Comparison of ENCODE assay signal across 1 cellular context in the genomic region with DNA sequence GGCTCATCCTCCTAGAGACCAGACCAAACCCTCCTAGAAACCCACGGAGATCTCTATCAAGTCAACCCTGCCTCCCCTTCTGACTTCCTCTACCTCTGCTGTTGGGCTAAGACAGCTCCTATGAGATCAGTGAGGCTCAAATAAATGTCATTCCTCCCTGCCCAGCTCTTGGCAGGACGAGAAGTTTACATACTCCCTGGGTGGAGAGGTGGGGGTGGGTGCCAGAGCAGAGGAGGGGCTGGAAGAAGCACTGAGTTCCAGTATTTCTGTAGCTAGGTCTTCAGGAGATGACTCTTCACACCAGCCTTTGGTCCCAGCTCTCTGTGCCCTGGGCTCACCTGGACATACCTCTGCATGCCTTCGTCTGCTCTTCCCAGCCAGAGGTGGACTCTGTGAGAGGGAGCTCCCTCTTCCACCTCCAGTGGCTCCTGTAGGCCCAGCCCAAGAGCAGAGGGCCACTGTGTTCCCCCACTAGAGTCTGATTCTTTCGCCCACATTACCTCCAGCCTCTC.
TF ChIP-seq lines count a peak whose summit lies in the region.

No MANE protein-coding gene starts in this region.

TF ChIP-seq in GM23338, 12 proteins besides CTCF, POLR2A, EP300 and RAD21 (continued from another document):
- TF ChIP-seq, protein P1, sequence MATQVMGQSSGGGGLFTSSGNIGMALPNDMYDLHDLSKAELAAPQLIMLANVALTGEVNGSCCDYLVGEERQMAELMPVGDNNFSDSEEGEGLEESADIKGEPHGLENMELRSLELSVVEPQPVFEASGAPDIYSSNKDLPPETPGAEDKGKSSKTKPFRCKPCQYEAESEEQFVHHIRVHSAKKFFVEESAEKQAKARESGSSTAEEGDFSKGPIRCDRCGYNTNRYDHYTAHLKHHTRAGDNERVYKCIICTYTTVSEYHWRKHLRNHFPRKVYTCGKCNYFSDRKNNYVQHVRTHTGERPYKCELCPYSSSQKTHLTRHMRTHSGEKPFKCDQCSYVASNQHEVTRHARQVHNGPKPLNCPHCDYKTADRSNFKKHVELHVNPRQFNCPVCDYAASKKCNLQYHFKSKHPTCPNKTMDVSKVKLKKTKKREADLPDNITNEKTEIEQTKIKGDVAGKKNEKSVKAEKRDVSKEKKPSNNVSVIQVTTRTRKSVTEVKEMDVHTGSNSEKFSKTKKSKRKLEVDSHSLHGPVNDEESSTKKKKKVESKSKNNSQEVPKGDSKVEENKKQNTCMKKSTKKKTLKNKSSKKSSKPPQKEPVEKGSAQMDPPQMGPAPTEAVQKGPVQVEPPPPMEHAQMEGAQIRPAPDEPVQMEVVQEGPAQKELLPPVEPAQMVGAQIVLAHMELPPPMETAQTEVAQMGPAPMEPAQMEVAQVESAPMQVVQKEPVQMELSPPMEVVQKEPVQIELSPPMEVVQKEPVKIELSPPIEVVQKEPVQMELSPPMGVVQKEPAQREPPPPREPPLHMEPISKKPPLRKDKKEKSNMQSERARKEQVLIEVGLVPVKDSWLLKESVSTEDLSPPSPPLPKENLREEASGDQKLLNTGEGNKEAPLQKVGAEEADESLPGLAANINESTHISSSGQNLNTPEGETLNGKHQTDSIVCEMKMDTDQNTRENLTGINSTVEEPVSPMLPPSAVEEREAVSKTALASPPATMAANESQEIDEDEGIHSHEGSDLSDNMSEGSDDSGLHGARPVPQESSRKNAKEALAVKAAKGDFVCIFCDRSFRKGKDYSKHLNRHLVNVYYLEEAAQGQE (IDR thresholded peaks at IDR 0.05; ENCODE audit: unreplicated experiment), result no peak
- TF ChIP-seq POLR2AphosphoS5 (IDR thresholded peaks at IDR 0.05; ENCODE audit: low read depth) (no peak), STAT1 (IDR thresholded peaks at IDR 0.05; ENCODE audit: unreplicated experiment) (no peak), EZH2 (IDR thresholded peaks at IDR 0.05; ENCODE audit: low read depth, unreplicated experiment) (no peak), ZNF331 (CRISPR knock-in tag; IDR thresholded peaks at IDR 0.05; ENCODE audit: low read depth) (no peak)
- TF ChIP-seq, protein P2, sequence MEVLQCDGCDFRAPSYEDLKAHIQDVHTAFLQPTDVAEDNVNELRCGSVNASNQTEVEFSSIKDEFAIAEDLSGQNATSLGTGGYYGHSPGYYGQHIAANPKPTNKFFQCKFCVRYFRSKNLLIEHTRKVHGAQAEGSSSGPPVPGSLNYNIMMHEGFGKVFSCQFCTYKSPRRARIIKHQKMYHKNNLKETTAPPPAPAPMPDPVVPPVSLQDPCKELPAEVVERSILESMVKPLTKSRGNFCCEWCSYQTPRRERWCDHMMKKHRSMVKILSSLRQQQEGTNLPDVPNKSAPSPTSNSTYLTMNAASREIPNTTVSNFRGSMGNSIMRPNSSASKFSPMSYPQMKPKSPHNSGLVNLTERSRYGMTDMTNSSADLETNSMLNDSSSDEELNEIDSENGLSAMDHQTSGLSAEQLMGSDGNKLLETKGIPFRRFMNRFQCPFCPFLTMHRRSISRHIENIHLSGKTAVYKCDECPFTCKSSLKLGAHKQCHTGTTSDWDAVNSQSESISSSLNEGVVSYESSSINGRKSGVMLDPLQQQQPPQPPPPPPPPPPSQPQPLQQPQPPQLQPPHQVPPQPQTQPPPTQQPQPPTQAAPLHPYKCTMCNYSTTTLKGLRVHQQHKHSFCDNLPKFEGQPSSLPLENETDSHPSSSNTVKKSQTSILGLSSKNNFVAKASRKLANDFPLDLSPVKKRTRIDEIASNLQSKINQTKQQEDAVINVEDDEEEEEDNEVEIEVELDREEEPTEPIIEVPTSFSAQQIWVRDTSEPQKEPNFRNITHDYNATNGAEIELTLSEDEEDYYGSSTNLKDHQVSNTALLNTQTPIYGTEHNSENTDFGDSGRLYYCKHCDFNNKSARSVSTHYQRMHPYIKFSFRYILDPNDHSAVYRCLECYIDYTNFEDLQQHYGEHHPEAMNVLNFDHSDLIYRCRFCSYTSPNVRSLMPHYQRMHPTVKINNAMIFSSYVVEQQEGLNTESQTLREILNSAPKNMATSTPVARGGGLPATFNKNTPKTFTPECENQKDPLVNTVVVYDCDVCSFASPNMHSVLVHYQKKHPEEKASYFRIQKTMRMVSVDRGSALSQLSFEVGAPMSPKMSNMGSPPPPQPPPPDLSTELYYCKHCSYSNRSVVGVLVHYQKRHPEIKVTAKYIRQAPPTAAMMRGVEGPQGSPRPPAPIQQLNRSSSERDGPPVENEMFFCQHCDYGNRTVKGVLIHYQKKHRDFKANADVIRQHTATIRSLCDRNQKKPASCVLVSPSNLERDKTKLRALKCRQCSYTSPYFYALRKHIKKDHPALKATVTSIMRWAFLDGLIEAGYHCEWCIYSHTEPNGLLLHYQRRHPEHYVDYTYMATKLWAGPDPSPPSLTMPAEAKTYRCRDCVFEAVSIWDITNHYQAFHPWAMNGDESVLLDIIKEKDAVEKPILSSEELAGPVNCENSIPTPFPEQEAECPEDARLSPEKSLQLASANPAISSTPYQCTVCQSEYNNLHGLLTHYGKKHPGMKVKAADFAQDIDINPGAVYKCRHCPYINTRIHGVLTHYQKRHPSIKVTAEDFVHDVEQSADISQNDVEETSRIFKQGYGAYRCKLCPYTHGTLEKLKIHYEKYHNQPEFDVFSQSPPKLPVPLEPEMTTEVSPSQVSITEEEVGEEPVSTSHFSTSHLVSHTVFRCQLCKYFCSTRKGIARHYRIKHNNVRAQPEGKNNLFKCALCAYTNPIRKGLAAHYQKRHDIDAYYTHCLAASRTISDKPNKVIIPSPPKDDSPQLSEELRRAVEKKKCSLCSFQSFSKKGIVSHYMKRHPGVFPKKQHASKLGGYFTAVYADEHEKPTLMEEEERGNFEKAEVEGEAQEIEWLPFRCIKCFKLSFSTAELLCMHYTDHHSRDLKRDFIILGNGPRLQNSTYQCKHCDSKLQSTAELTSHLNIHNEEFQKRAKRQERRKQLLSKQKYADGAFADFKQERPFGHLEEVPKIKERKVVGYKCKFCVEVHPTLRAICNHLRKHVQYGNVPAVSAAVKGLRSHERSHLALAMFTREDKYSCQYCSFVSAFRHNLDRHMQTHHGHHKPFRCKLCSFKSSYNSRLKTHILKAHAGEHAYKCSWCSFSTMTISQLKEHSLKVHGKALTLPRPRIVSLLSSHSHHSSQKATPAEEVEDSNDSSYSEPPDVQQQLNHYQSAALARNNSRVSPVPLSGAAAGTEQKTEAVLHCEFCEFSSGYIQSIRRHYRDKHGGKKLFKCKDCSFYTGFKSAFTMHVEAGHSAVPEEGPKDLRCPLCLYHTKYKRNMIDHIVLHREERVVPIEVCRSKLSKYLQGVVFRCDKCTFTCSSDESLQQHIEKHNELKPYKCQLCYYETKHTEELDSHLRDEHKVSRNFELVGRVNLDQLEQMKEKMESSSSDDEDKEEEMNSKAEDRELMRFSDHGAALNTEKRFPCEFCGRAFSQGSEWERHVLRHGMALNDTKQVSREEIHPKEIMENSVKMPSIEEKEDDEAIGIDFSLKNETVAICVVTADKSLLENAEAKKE (CRISPR knock-in tag; IDR thresholded peaks at IDR 0.05), result no peak
- TF ChIP-seq, protein P3, sequence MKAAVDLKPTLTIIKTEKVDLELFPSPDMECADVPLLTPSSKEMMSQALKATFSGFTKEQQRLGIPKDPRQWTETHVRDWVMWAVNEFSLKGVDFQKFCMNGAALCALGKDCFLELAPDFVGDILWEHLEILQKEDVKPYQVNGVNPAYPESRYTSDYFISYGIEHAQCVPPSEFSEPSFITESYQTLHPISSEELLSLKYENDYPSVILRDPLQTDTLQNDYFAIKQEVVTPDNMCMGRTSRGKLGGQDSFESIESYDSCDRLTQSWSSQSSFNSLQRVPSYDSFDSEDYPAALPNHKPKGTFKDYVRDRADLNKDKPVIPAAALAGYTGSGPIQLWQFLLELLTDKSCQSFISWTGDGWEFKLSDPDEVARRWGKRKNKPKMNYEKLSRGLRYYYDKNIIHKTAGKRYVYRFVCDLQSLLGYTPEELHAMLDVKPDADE (IDR thresholded peaks at IDR 0.05), result no peak
